Comparison of ENCODE assay signal across 27 cellular contexts in the genomic region with DNA sequence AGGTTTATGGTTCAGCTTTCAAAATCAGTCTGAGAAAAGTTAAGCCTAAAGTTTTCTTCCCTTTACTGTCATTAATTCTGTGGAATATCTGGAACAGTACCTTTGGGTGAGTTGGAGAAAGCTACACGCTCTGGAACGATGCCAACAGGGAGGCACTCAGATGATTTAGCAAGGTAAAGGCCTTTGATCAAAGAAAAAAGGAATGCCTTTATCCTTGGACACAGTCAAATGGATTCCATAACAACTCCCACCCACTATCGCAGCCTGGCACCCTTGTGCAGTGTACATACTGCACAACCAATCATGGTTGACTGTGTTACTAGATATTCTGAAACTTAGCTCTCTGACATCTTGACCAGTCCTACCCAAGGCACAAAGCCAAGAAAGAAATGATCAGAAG.
"Had no signal": no experiment of that assay in that cellular context is flagged by ENCODE, and none has a peak within 500 bp of the region (broad histone marks: within the 10 kb centered on the region; RNA-seq: fewer than 3 reads in every experiment).

No MANE protein-coding gene starts in this region.

- H3K27me3 Mint-ChIP-seq: activated CD4-positive, alpha-beta memory T cell treated with anti-CD3 and anti-CD28 coated beads for 36 hours; activated CD4-positive, alpha-beta T cell treated with anti-CD3 and anti-CD28 coated beads, Interleukin-2, amount 10 ng/mL, durations not matched to agents 7 days and 5 days; activated naive CD4-positive, alpha-beta T cell treated with anti-CD3 and anti-CD28 coated beads, Interleukin-2, amount 10 ng/mL, durations not matched to agents 7 days and 5 days; activated naive CD8-positive, alpha-beta T cell treated with anti-CD3 and anti-CD28 coated beads for 36 hours had no signal

- H3K4me1 Mint-ChIP-seq: activated CD4-positive, alpha-beta T cell treated with anti-CD3 and anti-CD28 coated beads, Interleukin-2, amount 10 ng/mL, durations not matched to agents 7 days and 5 days; activated naive CD4-positive, alpha-beta T cell treated with anti-CD3 and anti-CD28 coated beads, Interleukin-2, amount 10 ng/mL, durations not matched to agents 7 days and 5 days; activated naive CD8-positive, alpha-beta T cell treated with anti-CD3 and anti-CD28 coated beads for 36 hours had no signal

- H3K36me3 ChIP-seq: brain microvascular endothelial cell, cardiac muscle cell, MG63 had no signal

- H3K9me3 ChIP-seq: MG63 had no signal

- ATAC-seq: activated T-cell treated with anti-CD3 and anti-CD28 coated beads, Interleukin-2, amount 50 U/mL, for 4 hours; Panc1; Right ventricle myocardium inferior had no signal

- H3K27me3 ChIP-seq: brain microvascular endothelial cell, cardiac muscle cell, MG63 had no signal

- H3K27ac Mint-ChIP-seq: activated CD4-positive, alpha-beta memory T cell treated with anti-CD3 and anti-CD28 coated beads for 36 hours; activated CD4-positive, alpha-beta T cell treated with anti-CD3 and anti-CD28 coated beads, Interleukin-2, amount 10 ng/mL, durations not matched to agents 7 days and 5 days; activated naive CD4-positive, alpha-beta T cell treated with anti-CD3 and anti-CD28 coated beads, Interleukin-2, amount 10 ng/mL, durations not matched to agents 7 days and 5 days; activated naive CD8-positive, alpha-beta T cell treated with anti-CD3 and anti-CD28 coated beads for 36 hours had no signal

- H3K4me3 Mint-ChIP-seq: activated CD4-positive, alpha-beta memory T cell treated with anti-CD3 and anti-CD28 coated beads for 36 hours; activated CD4-positive, alpha-beta T cell treated with anti-CD3 and anti-CD28 coated beads, Interleukin-2, amount 10 ng/mL, durations not matched to agents 7 days and 5 days; activated naive CD4-positive, alpha-beta T cell treated with anti-CD3 and anti-CD28 coated beads, Interleukin-2, amount 10 ng/mL, durations not matched to agents 7 days and 5 days; activated naive CD8-positive, alpha-beta T cell treated with anti-CD3 and anti-CD28 coated beads for 36 hours; activated T-cell treated with anti-CD3 and anti-CD28 coated beads, Interleukin-2, amount 50 U/mL, for 4 hours had no signal

- H3K27ac ChIP-seq: brain microvascular endothelial cell, cardiac muscle cell, SK-N-MC, VCaP had no signal

- H3K4me3 ChIP-seq: cardiac muscle cell, MG63, SK-N-MC had no signal

- H3K36me3 Mint-ChIP-seq: activated naive CD4-positive, alpha-beta T cell treated with anti-CD3 and anti-CD28 coated beads, Interleukin-2, amount 10 ng/mL, durations not matched to agents 7 days and 5 days had no signal

- DNase-seq: activated CD4-positive, alpha-beta memory T cell treated with anti-CD3 and anti-CD28 coated beads for 36 hours; activated CD4-positive, alpha-beta T cell treated with anti-CD3 and anti-CD28 coated beads, Interleukin-2, amount 10 ng/mL, durations not matched to agents 7 days and 5 days; activated CD4-positive, CD25-positive, alpha-beta regulatory T cell; activated CD8-positive, alpha-beta memory T cell treated with anti-CD3 and anti-CD28 coated beads for 24 hours; activated effector memory CD4-positive, alpha-beta T cell treated with anti-CD3 and anti-CD28 coated beads, Interleukin-2, amount 50 U/mL, for 16 hours; activated naive CD4-positive, alpha-beta T cell treated with anti-CD3 and anti-CD28 coated beads, Interleukin-2, amount 10 ng/mL, durations not matched to agents 7 days and 5 days; activated naive CD8-positive, alpha-beta T cell treated with anti-CD3 and anti-CD28 coated beads for 36 hours; activated T-cell treated with anti-CD3 and anti-CD28 coated beads, Interleukin-2, amount 50 U/mL, for 4 hours; brain microvascular endothelial cell; MG63; MV-4-11; NCI-H1092 treated with DMSO at 0.1 percent for 48 hours; NCI-H1417 treated with DMSO at 0.1 percent for 48 hours; NCI-H1694; NCI-H2029; NCI-H446 treated with DMSO at 0.1 percent for 48 hours; NCI-H526; NCI-H82; NK-92 treated with Interleukin-12 subunit alpha and Interleukin-12 subunit beta, amount 100 ng/mL, for 24 hours; OCI-M1; RPMI8226; T-helper 1 cell had no signal

- H3K9me3 Mint-ChIP-seq: activated CD4-positive, alpha-beta memory T cell treated with anti-CD3 and anti-CD28 coated beads for 36 hours; activated CD4-positive, alpha-beta T cell treated with anti-CD3 and anti-CD28 coated beads, Interleukin-2, amount 10 ng/mL, durations not matched to agents 7 days and 5 days; activated naive CD4-positive, alpha-beta T cell treated with anti-CD3 and anti-CD28 coated beads, Interleukin-2, amount 10 ng/mL, durations not matched to agents 7 days and 5 days; activated naive CD8-positive, alpha-beta T cell treated with anti-CD3 and anti-CD28 coated beads for 36 hours; activated T-cell treated with anti-CD3 and anti-CD28 coated beads, Interleukin-2, amount 50 U/mL, for 4 hours had no signal
